ENCODE assay signal across 1 cellular context in the genomic region with DNA sequence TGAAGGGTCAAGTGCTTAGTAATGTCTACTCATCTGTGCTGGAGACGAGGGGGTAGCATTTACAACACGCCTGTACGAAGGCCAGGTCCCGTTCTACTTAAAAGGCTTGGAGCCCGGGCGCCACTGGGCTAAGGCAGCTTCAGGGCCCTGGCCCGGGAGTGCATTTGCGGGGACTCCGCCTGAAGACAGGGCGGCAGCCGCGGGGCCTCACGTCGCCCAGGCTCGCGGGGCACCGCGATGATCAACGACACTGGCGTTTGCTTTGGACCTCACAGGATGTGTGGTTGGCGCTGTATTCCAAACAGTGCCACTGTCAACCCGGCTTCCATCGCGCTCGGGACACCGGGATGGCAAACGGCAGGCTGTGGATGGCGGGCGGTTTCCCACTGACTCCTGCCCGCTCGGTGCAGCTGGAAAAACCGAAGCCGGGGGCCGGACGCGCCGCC.
TF ChIP-seq lines count a peak whose summit lies in the region.

No MANE protein-coding gene starts in this region.

TF ChIP-seq in HepG2, 621 proteins besides CTCF, POLR2A, EP300 and RAD21 (continued from another document):
- TF ChIP-seq, protein P1, sequence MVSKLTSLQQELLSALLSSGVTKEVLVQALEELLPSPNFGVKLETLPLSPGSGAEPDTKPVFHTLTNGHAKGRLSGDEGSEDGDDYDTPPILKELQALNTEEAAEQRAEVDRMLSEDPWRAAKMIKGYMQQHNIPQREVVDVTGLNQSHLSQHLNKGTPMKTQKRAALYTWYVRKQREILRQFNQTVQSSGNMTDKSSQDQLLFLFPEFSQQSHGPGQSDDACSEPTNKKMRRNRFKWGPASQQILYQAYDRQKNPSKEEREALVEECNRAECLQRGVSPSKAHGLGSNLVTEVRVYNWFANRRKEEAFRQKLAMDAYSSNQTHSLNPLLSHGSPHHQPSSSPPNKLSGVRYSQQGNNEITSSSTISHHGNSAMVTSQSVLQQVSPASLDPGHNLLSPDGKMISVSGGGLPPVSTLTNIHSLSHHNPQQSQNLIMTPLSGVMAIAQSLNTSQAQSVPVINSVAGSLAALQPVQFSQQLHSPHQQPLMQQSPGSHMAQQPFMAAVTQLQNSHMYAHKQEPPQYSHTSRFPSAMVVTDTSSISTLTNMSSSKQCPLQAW (CRISPR knock-in tag; IDR thresholded peaks at IDR 0.05) = no peak; the same call in 1 of the 2 replicates
- TF ChIP-seq RBM22 (optimal IDR thresholded peaks at IDR 0.05; ENCODE audit: low read length) (no peak), NFE2L2 (IDR thresholded peaks at IDR 0.05; ENCODE audit: low read length) (no peak), ZEB1 (IDR thresholded peaks at IDR 0.05; ENCODE audit: insufficient replicate concordance, low read depth) (no peak), FOXA1 (IDR thresholded peaks at IDR 0.05) (no peak), FOXA1 (CRISPR knock-in tag; IDR thresholded peaks at IDR 0.05) (no peak), PPARG (CRISPR knock-in tag; conservative IDR thresholded peaks at IDR 0.05) (no peak), SCMH1 (CRISPR knock-in tag; IDR thresholded peaks at IDR 0.05; ENCODE audit: borderline replicate concordance) (no peak), HDAC6 (IDR thresholded peaks at IDR 0.05; ENCODE audit: low read depth, low read length) (no peak), HOXA9 (CRISPR knock-in tag; IDR thresholded peaks at IDR 0.05; ENCODE audit: borderline replicate concordance) (no peak), KAT2B (IDR thresholded peaks at IDR 0.05; ENCODE audit: borderline replicate concordance, low read depth, low read length) (no peak), ZNF225 (CRISPR knock-in tag; IDR thresholded peaks at IDR 0.05) (0 out of 2 replicates have a peak, but pooled peaks have one; percentile 7), HOXD1 (CRISPR knock-in tag; IDR thresholded peaks at IDR 0.05) (no peak), GFI1 (CRISPR knock-in tag; IDR thresholded peaks at IDR 0.05; ENCODE audit: borderline replicate concordance) (no peak), RFXAP (CRISPR knock-in tag; IDR thresholded peaks at IDR 0.05; ENCODE audit: borderline replicate concordance) (no peak), U2AF1 (optimal IDR thresholded peaks at IDR 0.05; ENCODE audit: low read depth, low read length) (no peak), ZNF558 (CRISPR knock-in tag; IDR thresholded peaks at IDR 0.05; ENCODE audit: borderline replicate concordance) (no peak), ZNF589 (CRISPR knock-in tag; conservative IDR thresholded peaks at IDR 0.05) (no peak), PAX8 (CRISPR knock-in tag; IDR thresholded peaks at IDR 0.05; ENCODE audit: borderline replicate concordance) (no peak), BORCS8-MEF2B (CRISPR knock-in tag; IDR thresholded peaks at IDR 0.05) (peak; percentile 37; the same call in 1 of the 2 replicates), ZNF530 (CRISPR knock-in tag; IDR thresholded peaks at IDR 0.05; ENCODE audit: low read depth) (no peak)
- TF ChIP-seq, protein P2, sequence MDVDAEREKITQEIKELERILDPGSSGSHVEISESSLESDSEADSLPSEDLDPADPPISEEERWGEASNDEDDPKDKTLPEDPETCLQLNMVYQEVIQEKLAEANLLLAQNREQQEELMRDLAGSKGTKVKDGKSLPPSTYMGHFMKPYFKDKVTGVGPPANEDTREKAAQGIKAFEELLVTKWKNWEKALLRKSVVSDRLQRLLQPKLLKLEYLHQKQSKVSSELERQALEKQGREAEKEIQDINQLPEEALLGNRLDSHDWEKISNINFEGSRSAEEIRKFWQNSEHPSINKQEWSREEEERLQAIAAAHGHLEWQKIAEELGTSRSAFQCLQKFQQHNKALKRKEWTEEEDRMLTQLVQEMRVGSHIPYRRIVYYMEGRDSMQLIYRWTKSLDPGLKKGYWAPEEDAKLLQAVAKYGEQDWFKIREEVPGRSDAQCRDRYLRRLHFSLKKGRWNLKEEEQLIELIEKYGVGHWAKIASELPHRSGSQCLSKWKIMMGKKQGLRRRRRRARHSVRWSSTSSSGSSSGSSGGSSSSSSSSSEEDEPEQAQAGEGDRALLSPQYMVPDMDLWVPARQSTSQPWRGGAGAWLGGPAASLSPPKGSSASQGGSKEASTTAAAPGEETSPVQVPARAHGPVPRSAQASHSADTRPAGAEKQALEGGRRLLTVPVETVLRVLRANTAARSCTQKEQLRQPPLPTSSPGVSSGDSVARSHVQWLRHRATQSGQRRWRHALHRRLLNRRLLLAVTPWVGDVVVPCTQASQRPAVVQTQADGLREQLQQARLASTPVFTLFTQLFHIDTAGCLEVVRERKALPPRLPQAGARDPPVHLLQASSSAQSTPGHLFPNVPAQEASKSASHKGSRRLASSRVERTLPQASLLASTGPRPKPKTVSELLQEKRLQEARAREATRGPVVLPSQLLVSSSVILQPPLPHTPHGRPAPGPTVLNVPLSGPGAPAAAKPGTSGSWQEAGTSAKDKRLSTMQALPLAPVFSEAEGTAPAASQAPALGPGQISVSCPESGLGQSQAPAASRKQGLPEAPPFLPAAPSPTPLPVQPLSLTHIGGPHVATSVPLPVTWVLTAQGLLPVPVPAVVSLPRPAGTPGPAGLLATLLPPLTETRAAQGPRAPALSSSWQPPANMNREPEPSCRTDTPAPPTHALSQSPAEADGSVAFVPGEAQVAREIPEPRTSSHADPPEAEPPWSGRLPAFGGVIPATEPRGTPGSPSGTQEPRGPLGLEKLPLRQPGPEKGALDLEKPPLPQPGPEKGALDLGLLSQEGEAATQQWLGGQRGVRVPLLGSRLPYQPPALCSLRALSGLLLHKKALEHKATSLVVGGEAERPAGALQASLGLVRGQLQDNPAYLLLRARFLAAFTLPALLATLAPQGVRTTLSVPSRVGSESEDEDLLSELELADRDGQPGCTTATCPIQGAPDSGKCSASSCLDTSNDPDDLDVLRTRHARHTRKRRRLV (CRISPR knock-in tag; IDR thresholded peaks at IDR 0.05) = no peak
- TF ChIP-seq, protein P3, sequence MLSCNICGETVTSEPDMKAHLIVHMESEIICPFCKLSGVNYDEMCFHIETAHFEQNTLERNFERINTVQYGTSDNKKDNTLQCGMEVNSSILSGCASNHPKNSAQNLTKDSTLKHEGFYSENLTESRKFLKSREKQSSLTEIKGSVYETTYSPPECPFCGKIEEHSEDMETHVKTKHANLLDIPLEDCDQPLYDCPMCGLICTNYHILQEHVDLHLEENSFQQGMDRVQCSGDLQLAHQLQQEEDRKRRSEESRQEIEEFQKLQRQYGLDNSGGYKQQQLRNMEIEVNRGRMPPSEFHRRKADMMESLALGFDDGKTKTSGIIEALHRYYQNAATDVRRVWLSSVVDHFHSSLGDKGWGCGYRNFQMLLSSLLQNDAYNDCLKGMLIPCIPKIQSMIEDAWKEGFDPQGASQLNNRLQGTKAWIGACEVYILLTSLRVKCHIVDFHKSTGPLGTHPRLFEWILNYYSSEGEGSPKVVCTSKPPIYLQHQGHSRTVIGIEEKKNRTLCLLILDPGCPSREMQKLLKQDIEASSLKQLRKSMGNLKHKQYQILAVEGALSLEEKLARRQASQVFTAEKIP (CRISPR knock-in tag; IDR thresholded peaks at IDR 0.05; ENCODE audit: borderline replicate concordance) = no peak
- TF ChIP-seq, protein P4, sequence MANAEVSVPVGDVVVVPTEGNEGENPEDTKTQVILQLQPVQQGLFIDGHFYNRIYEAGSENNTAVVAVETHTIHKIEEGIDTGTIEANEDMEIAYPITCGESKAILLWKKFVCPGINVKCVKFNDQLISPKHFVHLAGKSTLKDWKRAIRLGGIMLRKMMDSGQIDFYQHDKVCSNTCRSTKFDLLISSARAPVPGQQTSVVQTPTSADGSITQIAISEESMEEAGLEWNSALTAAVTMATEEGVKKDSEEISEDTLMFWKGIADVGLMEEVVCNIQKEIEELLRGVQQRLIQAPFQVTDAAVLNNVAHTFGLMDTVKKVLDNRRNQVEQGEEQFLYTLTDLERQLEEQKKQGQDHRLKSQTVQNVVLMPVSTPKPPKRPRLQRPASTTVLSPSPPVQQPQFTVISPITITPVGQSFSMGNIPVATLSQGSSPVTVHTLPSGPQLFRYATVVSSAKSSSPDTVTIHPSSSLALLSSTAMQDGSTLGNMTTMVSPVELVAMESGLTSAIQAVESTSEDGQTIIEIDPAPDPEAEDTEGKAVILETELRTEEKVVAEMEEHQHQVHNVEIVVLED (CRISPR knock-in tag; IDR thresholded peaks at IDR 0.05; ENCODE audit: borderline replicate concordance) = no peak
- TF ChIP-seq, protein P5, sequence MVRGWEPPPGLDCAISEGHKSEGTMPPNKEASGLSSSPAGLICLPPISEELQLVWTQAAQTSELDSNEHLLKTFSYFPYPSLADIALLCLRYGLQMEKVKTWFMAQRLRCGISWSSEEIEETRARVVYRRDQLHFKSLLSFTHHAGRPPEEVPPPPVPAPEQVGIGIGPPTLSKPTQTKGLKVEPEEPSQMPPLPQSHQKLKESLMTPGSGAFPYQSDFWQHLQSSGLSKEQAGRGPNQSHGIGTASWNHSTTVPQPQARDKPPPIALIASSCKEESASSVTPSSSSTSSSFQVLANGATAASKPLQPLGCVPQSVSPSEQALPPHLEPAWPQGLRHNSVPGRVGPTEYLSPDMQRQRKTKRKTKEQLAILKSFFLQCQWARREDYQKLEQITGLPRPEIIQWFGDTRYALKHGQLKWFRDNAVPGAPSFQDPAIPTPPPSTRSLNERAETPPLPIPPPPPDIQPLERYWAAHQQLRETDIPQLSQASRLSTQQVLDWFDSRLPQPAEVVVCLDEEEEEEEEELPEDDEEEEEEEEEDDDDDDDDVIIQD (CRISPR knock-in tag; IDR thresholded peaks at IDR 0.05; ENCODE audit: low read depth) = no peak
- TF ChIP-seq, protein P6, sequence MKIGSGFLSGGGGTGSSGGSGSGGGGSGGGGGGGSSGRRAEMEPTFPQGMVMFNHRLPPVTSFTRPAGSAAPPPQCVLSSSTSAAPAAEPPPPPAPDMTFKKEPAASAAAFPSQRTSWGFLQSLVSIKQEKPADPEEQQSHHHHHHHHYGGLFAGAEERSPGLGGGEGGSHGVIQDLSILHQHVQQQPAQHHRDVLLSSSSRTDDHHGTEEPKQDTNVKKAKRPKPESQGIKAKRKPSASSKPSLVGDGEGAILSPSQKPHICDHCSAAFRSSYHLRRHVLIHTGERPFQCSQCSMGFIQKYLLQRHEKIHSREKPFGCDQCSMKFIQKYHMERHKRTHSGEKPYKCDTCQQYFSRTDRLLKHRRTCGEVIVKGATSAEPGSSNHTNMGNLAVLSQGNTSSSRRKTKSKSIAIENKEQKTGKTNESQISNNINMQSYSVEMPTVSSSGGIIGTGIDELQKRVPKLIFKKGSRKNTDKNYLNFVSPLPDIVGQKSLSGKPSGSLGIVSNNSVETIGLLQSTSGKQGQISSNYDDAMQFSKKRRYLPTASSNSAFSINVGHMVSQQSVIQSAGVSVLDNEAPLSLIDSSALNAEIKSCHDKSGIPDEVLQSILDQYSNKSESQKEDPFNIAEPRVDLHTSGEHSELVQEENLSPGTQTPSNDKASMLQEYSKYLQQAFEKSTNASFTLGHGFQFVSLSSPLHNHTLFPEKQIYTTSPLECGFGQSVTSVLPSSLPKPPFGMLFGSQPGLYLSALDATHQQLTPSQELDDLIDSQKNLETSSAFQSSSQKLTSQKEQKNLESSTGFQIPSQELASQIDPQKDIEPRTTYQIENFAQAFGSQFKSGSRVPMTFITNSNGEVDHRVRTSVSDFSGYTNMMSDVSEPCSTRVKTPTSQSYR (CRISPR knock-in tag; IDR thresholded peaks at IDR 0.05; ENCODE audit: borderline replicate concordance) = no peak
- TF ChIP-seq, protein P7, sequence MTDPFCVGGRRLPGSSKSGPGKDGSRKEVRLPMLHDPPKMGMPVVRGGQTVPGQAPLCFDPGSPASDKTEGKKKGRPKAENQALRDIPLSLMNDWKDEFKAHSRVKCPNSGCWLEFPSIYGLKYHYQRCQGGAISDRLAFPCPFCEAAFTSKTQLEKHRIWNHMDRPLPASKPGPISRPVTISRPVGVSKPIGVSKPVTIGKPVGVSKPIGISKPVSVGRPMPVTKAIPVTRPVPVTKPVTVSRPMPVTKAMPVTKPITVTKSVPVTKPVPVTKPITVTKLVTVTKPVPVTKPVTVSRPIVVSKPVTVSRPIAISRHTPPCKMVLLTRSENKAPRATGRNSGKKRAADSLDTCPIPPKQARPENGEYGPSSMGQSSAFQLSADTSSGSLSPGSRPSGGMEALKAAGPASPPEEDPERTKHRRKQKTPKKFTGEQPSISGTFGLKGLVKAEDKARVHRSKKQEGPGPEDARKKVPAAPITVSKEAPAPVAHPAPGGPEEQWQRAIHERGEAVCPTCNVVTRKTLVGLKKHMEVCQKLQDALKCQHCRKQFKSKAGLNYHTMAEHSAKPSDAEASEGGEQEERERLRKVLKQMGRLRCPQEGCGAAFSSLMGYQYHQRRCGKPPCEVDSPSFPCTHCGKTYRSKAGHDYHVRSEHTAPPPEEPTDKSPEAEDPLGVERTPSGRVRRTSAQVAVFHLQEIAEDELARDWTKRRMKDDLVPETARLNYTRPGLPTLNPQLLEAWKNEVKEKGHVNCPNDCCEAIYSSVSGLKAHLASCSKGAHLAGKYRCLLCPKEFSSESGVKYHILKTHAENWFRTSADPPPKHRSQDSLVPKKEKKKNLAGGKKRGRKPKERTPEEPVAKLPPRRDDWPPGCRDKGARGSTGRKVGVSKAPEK (CRISPR knock-in tag; IDR thresholded peaks at IDR 0.05; ENCODE audit: borderline replicate concordance) = 0 out of 2 replicates have a peak, but pooled peaks have one; percentile 22
- TF ChIP-seq, protein P8, sequence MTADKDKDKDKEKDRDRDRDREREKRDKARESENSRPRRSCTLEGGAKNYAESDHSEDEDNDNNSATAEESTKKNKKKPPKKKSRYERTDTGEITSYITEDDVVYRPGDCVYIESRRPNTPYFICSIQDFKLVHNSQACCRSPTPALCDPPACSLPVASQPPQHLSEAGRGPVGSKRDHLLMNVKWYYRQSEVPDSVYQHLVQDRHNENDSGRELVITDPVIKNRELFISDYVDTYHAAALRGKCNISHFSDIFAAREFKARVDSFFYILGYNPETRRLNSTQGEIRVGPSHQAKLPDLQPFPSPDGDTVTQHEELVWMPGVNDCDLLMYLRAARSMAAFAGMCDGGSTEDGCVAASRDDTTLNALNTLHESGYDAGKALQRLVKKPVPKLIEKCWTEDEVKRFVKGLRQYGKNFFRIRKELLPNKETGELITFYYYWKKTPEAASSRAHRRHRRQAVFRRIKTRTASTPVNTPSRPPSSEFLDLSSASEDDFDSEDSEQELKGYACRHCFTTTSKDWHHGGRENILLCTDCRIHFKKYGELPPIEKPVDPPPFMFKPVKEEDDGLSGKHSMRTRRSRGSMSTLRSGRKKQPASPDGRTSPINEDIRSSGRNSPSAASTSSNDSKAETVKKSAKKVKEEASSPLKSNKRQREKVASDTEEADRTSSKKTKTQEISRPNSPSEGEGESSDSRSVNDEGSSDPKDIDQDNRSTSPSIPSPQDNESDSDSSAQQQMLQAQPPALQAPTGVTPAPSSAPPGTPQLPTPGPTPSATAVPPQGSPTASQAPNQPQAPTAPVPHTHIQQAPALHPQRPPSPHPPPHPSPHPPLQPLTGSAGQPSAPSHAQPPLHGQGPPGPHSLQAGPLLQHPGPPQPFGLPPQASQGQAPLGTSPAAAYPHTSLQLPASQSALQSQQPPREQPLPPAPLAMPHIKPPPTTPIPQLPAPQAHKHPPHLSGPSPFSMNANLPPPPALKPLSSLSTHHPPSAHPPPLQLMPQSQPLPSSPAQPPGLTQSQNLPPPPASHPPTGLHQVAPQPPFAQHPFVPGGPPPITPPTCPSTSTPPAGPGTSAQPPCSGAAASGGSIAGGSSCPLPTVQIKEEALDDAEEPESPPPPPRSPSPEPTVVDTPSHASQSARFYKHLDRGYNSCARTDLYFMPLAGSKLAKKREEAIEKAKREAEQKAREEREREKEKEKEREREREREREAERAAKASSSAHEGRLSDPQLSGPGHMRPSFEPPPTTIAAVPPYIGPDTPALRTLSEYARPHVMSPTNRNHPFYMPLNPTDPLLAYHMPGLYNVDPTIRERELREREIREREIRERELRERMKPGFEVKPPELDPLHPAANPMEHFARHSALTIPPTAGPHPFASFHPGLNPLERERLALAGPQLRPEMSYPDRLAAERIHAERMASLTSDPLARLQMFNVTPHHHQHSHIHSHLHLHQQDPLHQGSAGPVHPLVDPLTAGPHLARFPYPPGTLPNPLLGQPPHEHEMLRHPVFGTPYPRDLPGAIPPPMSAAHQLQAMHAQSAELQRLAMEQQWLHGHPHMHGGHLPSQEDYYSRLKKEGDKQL (CRISPR knock-in tag; IDR thresholded peaks at IDR 0.05; ENCODE audit: low read depth) = no peak
